8 cellular contexts compared by ENCODE assay signal in the genomic region with DNA sequence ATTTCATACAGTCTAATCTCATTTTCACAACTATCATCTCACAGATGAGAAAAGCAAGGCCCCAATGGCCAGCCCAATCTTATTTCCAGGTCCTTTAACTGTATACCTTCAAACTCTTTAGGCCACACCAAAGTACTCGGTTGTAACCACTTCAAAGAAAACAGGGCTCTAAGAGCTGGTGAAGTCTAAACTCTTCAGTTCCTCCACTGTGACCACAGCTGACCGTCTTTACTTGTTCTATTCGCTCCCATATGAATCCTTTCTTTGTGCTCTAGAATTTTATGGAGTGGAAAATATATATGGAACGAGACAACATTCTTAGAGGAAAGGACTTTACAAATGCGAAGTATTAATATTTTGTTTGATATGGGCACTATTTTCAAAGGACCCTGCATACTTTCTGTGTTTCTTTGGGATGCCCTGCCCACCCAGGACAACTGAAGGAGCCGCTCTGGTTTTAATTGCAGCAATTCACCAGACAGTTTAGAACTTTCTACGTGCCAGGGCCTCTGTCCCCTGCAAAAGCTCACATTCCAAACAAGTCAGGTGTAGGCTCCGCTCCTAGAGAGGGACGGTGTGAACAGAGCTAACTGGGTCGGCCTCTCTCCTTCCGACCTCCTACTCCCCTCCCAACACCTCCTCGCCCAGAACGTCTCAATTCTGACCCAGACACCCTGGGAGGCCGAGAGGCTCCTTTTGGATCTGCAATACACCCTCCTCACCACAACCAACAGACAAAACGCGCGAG. TPM values are rescaled to one million over a fixed set of nuclear protein-coding genes. Genes with fewer than 3 reads are reported as not detected.
DNase-seq lines count a peak whose midpoint lies in the region; TF ChIP-seq lines count a peak whose summit lies in the region.

No MANE protein-coding gene starts in this region.

- DNase-seq in activated T-cell treated with anti-CD3 and anti-CD28 coated beads, Interleukin-2, amount 50 U/mL, for 24 hours = no peak
- no peak for DNase-seq in activated T-cell treated with anti-CD3 and anti-CD28 coated beads, Interleukin-2, amount 50 U/mL, for 48 hours
- no peak for DNase-seq in Peyer's patch
- peak; percentile 30 for DNase-seq in epithelial cell of esophagus (ENCODE audit: low read depth)
- DNase-seq in NCI-H1930 (lab: John Stamatoyannopoulos, UW) = no peak
- no peak for DNase-seq in SHP77 (lab: John Stamatoyannopoulos, UW)
- no peak for DNase-seq in KG1 (lab: John Stamatoyannopoulos, UW)

- H3K9me3 Mint-ChIP-seq in activated T-cell treated with anti-CD3 and anti-CD28 coated beads, Interleukin-2, amount 50 U/mL, for 24 hours = no peaks in the 10 kb centered on the region

- peaks cover 80% of the 10 kb centered on the region for H3K4me1 Mint-ChIP-seq in activated T-cell treated with anti-CD3 and anti-CD28 coated beads, Interleukin-2, amount 50 U/mL, for 24 hours (ENCODE audit: low read depth)

- H3K27ac Mint-ChIP-seq in activated T-cell treated with anti-CD3 and anti-CD28 coated beads, Interleukin-2, amount 50 U/mL, for 24 hours = peak overlapping the region; percentile 84

- H3K27me3 ChIP-seq in Peyer's patch (no peaks in the 10 kb centered on the region), neural cell (ENCODE audit: insufficient read depth, low read depth, low read length) (no peaks in the 10 kb centered on the region)

- H3K4me2 ChIP-seq in neural cell (ENCODE audit: low read length) = peak overlapping the region; percentile 93

- H3K36me3 Mint-ChIP-seq in activated T-cell treated with anti-CD3 and anti-CD28 coated beads, Interleukin-2, amount 50 U/mL, for 24 hours (ENCODE audit: low read depth) = no peaks in the 10 kb centered on the region

- no peaks in the 10 kb centered on the region for H3K9me3 ChIP-seq in Peyer's patch
- no peaks in the 10 kb centered on the region for H3K9me3 ChIP-seq in neural cell (ENCODE audit: low read length)

- H3K9me2 ChIP-seq in neural cell (ENCODE audit: insufficient read depth, low read length) = no peaks in the 10 kb centered on the region

- peak overlapping the region; percentile 84 for H2AFZ ChIP-seq in neural cell (ENCODE audit: low read depth, low read length)

- no peak for TF ChIP-seq RAD21 in neural cell (conservative IDR thresholded peaks at IDR 0.05)

- peaks cover 15% of the 10 kb centered on the region for H3K27me3 Mint-ChIP-seq in activated T-cell treated with anti-CD3 and anti-CD28 coated beads, Interleukin-2, amount 50 U/mL, for 24 hours

- H3K4me3 ChIP-seq in Peyer's patch (peak overlapping the region; percentile 53 to 94 (median 60)), epithelial cell of esophagus (ENCODE audit: low read length) (peak overlapping the region; percentile 64), neural cell (ENCODE audit: low read length) (peak overlapping the region; percentile 93)

- H3K36me3 ChIP-seq in Peyer's patch (no peaks in the 10 kb centered on the region), neural cell (ENCODE audit: insufficient read depth, low read length) (no peaks in the 10 kb centered on the region)

- H3K27ac ChIP-seq in Peyer's patch (peak overlapping the region; percentile 73 to 91 (median 79)), neural cell (ENCODE audit: low read length) (peak overlapping the region; percentile 94)

- no peak for TF ChIP-seq EP300 in neural cell (conservative IDR thresholded peaks at IDR 0.05; ENCODE audit: poor library complexity, severe bottlenecking)

- H3K4me3 Mint-ChIP-seq in activated T-cell treated with anti-CD3 and anti-CD28 coated beads, Interleukin-2, amount 50 U/mL, for 24 hours = peak overlapping the region; percentile 78

- TF ChIP-seq POLR2A in Peyer's patch (IDR thresholded peaks at IDR 0.05) = no peak

- TF ChIP-seq CTCF in Peyer's patch (IDR thresholded peaks at IDR 0.05) = no peak
- no peak for TF ChIP-seq CTCF in epithelial cell of esophagus (IDR thresholded peaks at IDR 0.05; ENCODE audit: insufficient read depth, low read depth, low read length, missing control alignments)
- TF ChIP-seq CTCF in neural cell (IDR thresholded peaks at IDR 0.05; ENCODE audit: poor library complexity, severe bottlenecking) = no peak

- peak overlapping the region; percentile 99 for H3K9ac ChIP-seq in neural cell (ENCODE audit: low read length)

- H3K79me2 ChIP-seq in neural cell (replicated peaks; ENCODE audit: insufficient read depth, low read length) = peaks cover 7% of the 10 kb centered on the region

- peaks cover 0 to 18% (median 8%) of the 10 kb centered on the region in 4 donors for H3K4me1 ChIP-seq in Peyer's patch

- H4K20me1 ChIP-seq in neural cell (ENCODE audit: insufficient read depth) = no peaks in the 10 kb centered on the region

- peaks cover 14% of the 10 kb centered on the region for H3F3A ChIP-seq in neural cell (ENCODE audit: insufficient read depth, low read length, poor library complexity, severe bottlenecking)

TF ChIP-seq in neural cell, 6 proteins besides CTCF, POLR2A, EP300 and RAD21:
- no peak for TF ChIP-seq SMC3 (conservative IDR thresholded peaks at IDR 0.05; ENCODE audit: poor library complexity)
- no peak for TF ChIP-seq EZH2 (IDR thresholded peaks at IDR 0.05; ENCODE audit: borderline replicate concordance, insufficient read depth, low read length, poor library complexity, severe bottlenecking)
- TF ChIP-seq MXI1 (conservative IDR thresholded peaks at IDR 0.05; ENCODE audit: poor library complexity, severe bottlenecking) = no peak
- TF ChIP-seq, protein P1, sequence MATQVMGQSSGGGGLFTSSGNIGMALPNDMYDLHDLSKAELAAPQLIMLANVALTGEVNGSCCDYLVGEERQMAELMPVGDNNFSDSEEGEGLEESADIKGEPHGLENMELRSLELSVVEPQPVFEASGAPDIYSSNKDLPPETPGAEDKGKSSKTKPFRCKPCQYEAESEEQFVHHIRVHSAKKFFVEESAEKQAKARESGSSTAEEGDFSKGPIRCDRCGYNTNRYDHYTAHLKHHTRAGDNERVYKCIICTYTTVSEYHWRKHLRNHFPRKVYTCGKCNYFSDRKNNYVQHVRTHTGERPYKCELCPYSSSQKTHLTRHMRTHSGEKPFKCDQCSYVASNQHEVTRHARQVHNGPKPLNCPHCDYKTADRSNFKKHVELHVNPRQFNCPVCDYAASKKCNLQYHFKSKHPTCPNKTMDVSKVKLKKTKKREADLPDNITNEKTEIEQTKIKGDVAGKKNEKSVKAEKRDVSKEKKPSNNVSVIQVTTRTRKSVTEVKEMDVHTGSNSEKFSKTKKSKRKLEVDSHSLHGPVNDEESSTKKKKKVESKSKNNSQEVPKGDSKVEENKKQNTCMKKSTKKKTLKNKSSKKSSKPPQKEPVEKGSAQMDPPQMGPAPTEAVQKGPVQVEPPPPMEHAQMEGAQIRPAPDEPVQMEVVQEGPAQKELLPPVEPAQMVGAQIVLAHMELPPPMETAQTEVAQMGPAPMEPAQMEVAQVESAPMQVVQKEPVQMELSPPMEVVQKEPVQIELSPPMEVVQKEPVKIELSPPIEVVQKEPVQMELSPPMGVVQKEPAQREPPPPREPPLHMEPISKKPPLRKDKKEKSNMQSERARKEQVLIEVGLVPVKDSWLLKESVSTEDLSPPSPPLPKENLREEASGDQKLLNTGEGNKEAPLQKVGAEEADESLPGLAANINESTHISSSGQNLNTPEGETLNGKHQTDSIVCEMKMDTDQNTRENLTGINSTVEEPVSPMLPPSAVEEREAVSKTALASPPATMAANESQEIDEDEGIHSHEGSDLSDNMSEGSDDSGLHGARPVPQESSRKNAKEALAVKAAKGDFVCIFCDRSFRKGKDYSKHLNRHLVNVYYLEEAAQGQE (IDR thresholded peaks at IDR 0.05; ENCODE audit: borderline replicate concordance) = no peak
- TF ChIP-seq TAF1 (IDR thresholded peaks at IDR 0.05; ENCODE audit: low read depth) = no peak
- TF ChIP-seq POLR2AphosphoS5 (IDR thresholded peaks at IDR 0.05) = no peak
TF ChIP-seq in neural cell: peak in this region for 0.

RNA-seq across cellular contexts. Expression of a gene that starts 15.7 kb away (rescaled TPM):
- 10 to 100 TPM in 1 of 4 donors, 1 to 10 TPM in 3; 6.3 to 10.7 (median 8.2) TPM for total RNA-seq in Peyer's patch
- 8.4 and 8.9 TPM in 2 replicates for polyA plus RNA-seq in neural cell
- 17.7 and 22.2 TPM in 2 replicates for polyA minus RNA-seq in neural cell
